13 cellular contexts compared by ENCODE assay signal in the genomic region with DNA sequence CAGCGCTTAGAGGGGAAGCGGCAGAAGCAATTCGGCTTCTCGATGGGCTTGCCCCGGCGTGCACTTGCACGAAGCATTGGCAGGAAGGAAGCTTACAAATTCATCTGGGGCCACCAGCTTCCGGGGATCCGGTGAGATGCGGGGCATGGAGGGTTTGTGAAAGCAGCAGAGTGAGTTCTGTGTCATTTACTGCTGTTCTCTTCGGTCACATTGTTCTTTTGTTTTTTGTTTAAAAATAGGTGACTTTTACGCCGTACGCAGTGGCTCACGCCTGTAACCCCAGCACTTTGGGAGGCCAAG. TPM values are rescaled to one million over a fixed set of nuclear protein-coding genes. Genes with fewer than 3 reads are reported as not detected.
A peak's percentile ranks its signal among the peaks of the same experiment; 100 is the strongest.
DNase-seq lines count a peak whose midpoint lies in the region; ATAC-seq and TF ChIP-seq lines count a peak whose summit lies in the region.
"Had no signal": no experiment of that assay in that cellular context is flagged by ENCODE, and none has a peak within 500 bp of the region (broad histone marks: within the 10 kb centered on the region; RNA-seq: fewer than 3 reads in every experiment).

No MANE protein-coding gene starts in this region.

- no peak for TF ChIP-seq POLR2A in spleen (IDR thresholded peaks at IDR 0.05)

- TF ChIP-seq CTCF in spleen (IDR thresholded peaks at IDR 0.05 in 8 of 11, conservative IDR thresholded peaks at IDR 0.05 in 3 of 11), result no peak

- WGBS in spleen, 5 donors, result 46 to 66% (median 64%) methylated on average over 15 of the region's 15 CpGs

- ATAC-seq in activated CD4-positive, alpha-beta T cell treated with anti-CD3 and anti-CD28 coated beads for 36 hours, result peak; percentile 13
- ATAC-seq in HG03066 (IDR thresholded peaks at IDR 0.05; ENCODE audit: low read depth, unreplicated experiment) (peak; percentile 5), HG03469 (IDR thresholded peaks at IDR 0.05; ENCODE audit: unreplicated experiment) (no peak), sciatic nerve (no peak)

- peaks cover 21% of the 10 kb centered on the region for H3K36me3 Mint-ChIP-seq in activated CD4-positive, alpha-beta T cell treated with anti-CD3 and anti-CD28 coated beads for 36 hours (ENCODE audit: low read depth)
- H3K36me3 Mint-ChIP-seq in activated naive CD8-positive, alpha-beta T cell treated with anti-CD3 and anti-CD28 coated beads for 36 hours, result peaks cover 49% of the 10 kb centered on the region

- CTCF ChIA-PET in activated CD4-positive, alpha-beta T cell treated with anti-CD3 and anti-CD28 coated beads for 36 hours (lab: Charles Lee), result no interaction called here

- intact Hi-C loops in activated CD4-positive, alpha-beta T cell treated with anti-CD3 and anti-CD28 coated beads for 36 hours (cut with DNase I, micrococcal nuclease), result loop anchor here (1.0 kb wide), 4 partner anchors 71 to 947 kb away; a partner anchor contains a TSS
- intact Hi-C loops in spleen (cut with DNase I; ENCODE audit: low total_unique reads), result no loop called here
- intact Hi-C loops in sciatic nerve (cut with DNase I), result no loop called here

- H3K27me3 Mint-ChIP-seq in activated CD4-positive, alpha-beta T cell treated with anti-CD3 and anti-CD28 coated beads for 36 hours, result no peaks in the 10 kb centered on the region
- H3K27me3 Mint-ChIP-seq in activated naive CD8-positive, alpha-beta T cell treated with anti-CD3 and anti-CD28 coated beads for 36 hours, result no peaks in the 10 kb centered on the region

- H3K9me3 Mint-ChIP-seq in activated CD4-positive, alpha-beta T cell treated with anti-CD3 and anti-CD28 coated beads for 36 hours (ENCODE audit: low read depth), result no peaks in the 10 kb centered on the region
- H3K9me3 Mint-ChIP-seq in activated naive CD8-positive, alpha-beta T cell treated with anti-CD3 and anti-CD28 coated beads for 36 hours, result peaks cover 6% of the 10 kb centered on the region

- H3K4me1 Mint-ChIP-seq in activated CD4-positive, alpha-beta T cell treated with anti-CD3 and anti-CD28 coated beads for 36 hours, result peaks cover 30% of the 10 kb centered on the region
- H3K4me1 Mint-ChIP-seq in activated naive CD8-positive, alpha-beta T cell treated with anti-CD3 and anti-CD28 coated beads for 36 hours, result peaks cover 51% of the 10 kb centered on the region

- H3K27me3 ChIP-seq in spleen (replicated peaks in 1 of 7), result no peaks in the 10 kb centered on the region

- peaks cover 0 to 71% (median 8%) of the 10 kb centered on the region in 6 donors for H3K4me1 ChIP-seq in spleen

- POLR2A ChIA-PET in activated CD4-positive, alpha-beta T cell treated with anti-CD3 and anti-CD28 coated beads for 36 hours (lab: Charles Lee), result no interaction called here

- DNase-seq in activated CD4-positive, alpha-beta T cell treated with anti-CD3 and anti-CD28 coated beads for 36 hours, result no peak
- DNase-seq in activated CD4-positive, alpha-beta T cell treated with anti-CD3 and anti-CD28 coated beads for 48 hours, result no peak
- no peak for DNase-seq in activated naive CD8-positive, alpha-beta T cell treated with anti-CD3 and anti-CD28 coated beads for 36 hours
- no peak for DNase-seq in spleen
- no peak for DNase-seq in NCI-H1436 treated with DMSO at 0.1 percent for 48 hours (lab: John Stamatoyannopoulos, UW)
- DNase-seq in sciatic nerve (ENCODE audit: low spot score), result no peak

- peak overlapping the region; percentile 79 for H3K4me3 Mint-ChIP-seq in activated CD4-positive, alpha-beta T cell treated with anti-CD3 and anti-CD28 coated beads for 36 hours
- H3K4me3 Mint-ChIP-seq in activated naive CD8-positive, alpha-beta T cell treated with anti-CD3 and anti-CD28 coated beads for 36 hours, result peak overlapping the region; percentile 89

- H3K9me3 ChIP-seq in spleen, result peaks cover 0 to 10% (median 0%) of the 10 kb centered on the region in 8 donors

- H3K27ac ChIP-seq in spleen, result peak overlapping the region in 7 of 8 donors; percentile 72 to 93 (median 82)
- H3K27ac ChIP-seq: SK-N-MC had no signal

- H3K27ac Mint-ChIP-seq in activated CD4-positive, alpha-beta T cell treated with anti-CD3 and anti-CD28 coated beads for 36 hours, result peak overlapping the region; percentile 92
- H3K27ac Mint-ChIP-seq in activated naive CD8-positive, alpha-beta T cell treated with anti-CD3 and anti-CD28 coated beads for 36 hours, result peak overlapping the region; percentile 95

- peak overlapping the region in 7 of 8 donors; percentile 29 to 71 (median 41) for H3K4me3 ChIP-seq in spleen
- H3K4me3 ChIP-seq: SK-N-MC had no signal

- peaks cover 0 to 13% (median 0%) of the 10 kb centered on the region in 6 donors for H3K36me3 ChIP-seq in spleen

RNA-seq across cellular contexts. Expression of a gene that starts 47.0 kb away (rescaled TPM):
- under 1 TPM; 0.51 to 0.82 TPM for total RNA-seq in activated CD4-positive, alpha-beta T cell treated with anti-CD3 and anti-CD28 coated beads for 36 hours
- under 1 TPM in 1 of 2 experiments, not detected in 1; 0.54 TPM for total RNA-seq in activated naive CD8-positive, alpha-beta T cell treated with anti-CD3 and anti-CD28 coated beads for 36 hours
- total RNA-seq in spleen (1 to 10 TPM in 1 of 7 donors, under 1 TPM in 4, not detected in 2; 0.25 to 9.6 (median 0.54) TPM), sciatic nerve (0.89 TPM)
- 1 to 10 TPM in 2 of 3 donors, under 1 TPM in 1; 0.11 to 3.9 (median 1.2) TPM for polyA plus RNA-seq in spleen
- total RNA-seq: A172, glomerular endothelial cell, left lobe of liver, osteocyte had no signal

Comparison
In these comparisons a context has a peak if more than half of its experiments do, and no peak if none do; other contexts are left out.
1. ATAC-seq: peak in activated CD4-positive, alpha-beta T cell treated with anti-CD3 and anti-CD28 coated beads for 36 hours (single experiment) and HG03066 (single experiment); none in HG03469 (single experiment) and sciatic nerve (single experiment).
2. intact Hi-C loops: an anchor here in activated CD4-positive, alpha-beta T cell treated with anti-CD3 and anti-CD28 coated beads for 36 hours (1.0 kb wide); none called in spleen and sciatic nerve.